In the genomic region with DNA sequence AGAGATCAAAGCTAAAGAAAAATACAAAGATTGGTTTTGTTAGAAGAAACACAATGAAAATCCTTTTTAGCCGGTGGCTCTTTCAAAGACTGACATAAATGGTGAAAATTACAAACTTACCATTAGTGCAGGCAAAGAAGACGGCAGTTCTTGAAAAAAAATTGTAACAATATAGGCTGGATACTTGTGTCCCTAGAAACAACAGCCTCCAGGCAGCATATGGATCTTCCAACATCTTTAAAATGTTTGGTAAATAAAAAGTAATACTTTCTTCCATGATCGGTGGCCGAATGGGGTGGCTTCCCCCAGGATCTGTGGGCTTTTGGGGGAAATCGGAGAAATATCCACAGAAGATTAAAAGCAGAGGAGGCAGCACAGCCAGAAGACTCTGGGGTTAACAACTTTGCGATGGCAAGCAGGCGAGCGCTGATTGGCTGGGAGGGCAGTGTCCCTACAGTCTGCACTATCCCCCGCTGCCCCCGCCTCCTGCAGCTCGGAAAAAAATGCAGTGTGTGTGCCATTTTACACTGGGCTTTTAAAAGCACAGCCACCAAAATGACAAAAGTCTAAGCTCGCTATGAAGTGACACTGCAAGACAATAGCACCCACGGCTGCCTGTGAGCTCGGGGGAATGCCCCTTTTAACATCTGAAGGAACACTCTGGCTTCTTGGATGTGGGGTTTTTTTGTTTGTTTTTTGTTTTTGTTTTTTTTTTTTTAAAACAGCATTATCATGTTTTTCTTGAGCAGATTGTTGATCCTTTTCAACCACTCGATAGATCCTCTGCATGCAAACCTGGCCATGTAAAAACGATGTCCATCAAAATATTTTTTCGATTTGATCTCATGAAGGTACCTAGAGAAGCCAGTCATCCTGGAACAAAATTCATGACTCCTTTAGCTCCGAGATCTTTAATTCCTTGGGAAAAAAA, we compare ENCODE assay signal across 8 cellular contexts. TPM values are rescaled to one million over a fixed set of nuclear protein-coding genes. Genes with fewer than 3 reads are reported as not detected.
DNase-seq lines count a peak whose midpoint lies in the region; ATAC-seq and TF ChIP-seq lines count a peak whose summit lies in the region.

No MANE protein-coding gene starts in this region.

- DNase-seq in Daoy (ENCODE audit: low read depth) (peak; percentile 88), GM23338 (ENCODE audit: low spot score) (peak; percentile 94), LHCN-M2 (ENCODE audit: low read depth) (peak; percentile 91), RKO (ENCODE audit: low spot score) (peak; percentile 98), fibroblast of pulmonary artery (ENCODE audit: low read depth) (peak; percentile 90)
- peak; percentile 81 to 87 for DNase-seq in activated T-helper 1 cell treated with anti-CD3 and anti-CD28 coated beads, Interleukin-2, amount 50 U/mL, for 16 hours (ENCODE audit: low read depth in 1 of 2, low spot score in 1 of 2)
- DNase-seq in naive thymus-derived CD8-positive, alpha-beta T cell = peak; percentile 80 to 96 (median 91)
- peak; percentile 86 for DNase-seq in stimulated activated naive B cell treated with anti-CD40 and anti-IgM and Interleukin-4, amounts not matched to agents 10 μg/mL and 1 μg/mL and 100 μg/mL, for 72 hours

- H3K4me1 Mint-ChIP-seq in GM23338 = peaks cover 2% of the 10 kb centered on the region; the same call in 2 of the 3 replicates
- peaks cover 6 to 27% (median 18%) of the 10 kb centered on the region in 4 donors for H3K4me1 Mint-ChIP-seq in naive thymus-derived CD8-positive, alpha-beta T cell
- peaks cover 6 to 7% of the 10 kb centered on the region in 2 donors for H3K4me1 Mint-ChIP-seq in stimulated activated naive B cell treated with anti-CD40 and anti-IgM and Interleukin-4, amounts not matched to agents 10 μg/mL and 1 μg/mL and 100 μg/mL, for 72 hours

- H3K4me3 Mint-ChIP-seq in GM23338 = no peak overlapping the region
- no peak overlapping the region for H3K4me3 Mint-ChIP-seq in naive thymus-derived CD8-positive, alpha-beta T cell
- no peak overlapping the region for H3K4me3 Mint-ChIP-seq in stimulated activated naive B cell treated with anti-CD40 and anti-IgM and Interleukin-4, amounts not matched to agents 10 μg/mL and 1 μg/mL and 100 μg/mL, for 72 hours

- H3K4me1 ChIP-seq in GM23338 (ENCODE audit: insufficient read depth) = no peaks in the 10 kb centered on the region

- H3K27ac Mint-ChIP-seq in GM23338 = no peak overlapping the region
- no peak overlapping the region for H3K27ac Mint-ChIP-seq in naive thymus-derived CD8-positive, alpha-beta T cell
- H3K27ac Mint-ChIP-seq in stimulated activated naive B cell treated with anti-CD40 and anti-IgM and Interleukin-4, amounts not matched to agents 10 μg/mL and 1 μg/mL and 100 μg/mL, for 72 hours = no peak overlapping the region

- TF ChIP-seq CTCF in GM23338 (conservative IDR thresholded peaks at IDR 0.05; ENCODE audit: low read depth in 2 of 2) (no peak), fibroblast of pulmonary artery (IDR thresholded peaks at IDR 0.05; ENCODE audit: low read length, missing control alignments) (no peak)

- no peaks in the 10 kb centered on the region; the same call in 1 of the 2 replicates for H4K20me1 ChIP-seq in GM23338 (replicated peaks; ENCODE audit: insufficient read depth)

- no peaks in the 10 kb centered on the region for H3K36me3 Mint-ChIP-seq in GM23338 (ENCODE audit: low read depth)
- peaks cover 0 to 2% (median 0%) of the 10 kb centered on the region in 3 donors for H3K36me3 Mint-ChIP-seq in naive thymus-derived CD8-positive, alpha-beta T cell
- H3K36me3 Mint-ChIP-seq in stimulated activated naive B cell treated with anti-CD40 and anti-IgM and Interleukin-4, amounts not matched to agents 10 μg/mL and 1 μg/mL and 100 μg/mL, for 72 hours = peaks cover 0 to 4% of the 10 kb centered on the region in 2 donors

- no peaks in the 10 kb centered on the region for H3F3A ChIP-seq in GM23338 (replicated peaks; ENCODE audit: low read depth)

- no peaks in the 10 kb centered on the region for H3K27me3 Mint-ChIP-seq in GM23338 (ENCODE audit: insufficient read depth, low read depth, poor library complexity)
- no peaks in the 10 kb centered on the region for H3K27me3 Mint-ChIP-seq in naive thymus-derived CD8-positive, alpha-beta T cell
- H3K27me3 Mint-ChIP-seq in stimulated activated naive B cell treated with anti-CD40 and anti-IgM and Interleukin-4, amounts not matched to agents 10 μg/mL and 1 μg/mL and 100 μg/mL, for 72 hours = no peaks in the 10 kb centered on the region

- H3K4me2 ChIP-seq in GM23338 = peak overlapping the region; percentile 79

- no peaks in the 10 kb centered on the region for H3K27me3 ChIP-seq in GM23338 (ENCODE audit: insufficient read depth)

- H3K4me3 ChIP-seq in GM23338 = peak overlapping the region; percentile 72
- H3K4me3 ChIP-seq in fibroblast of pulmonary artery (replicated peaks; ENCODE audit: low read depth, low read length) = peak overlapping the region; percentile 71

- H3K9me3 Mint-ChIP-seq in GM23338 = no peaks in the 10 kb centered on the region
- peaks cover 0 to 3% (median 0%) of the 10 kb centered on the region in 9 donors for H3K9me3 Mint-ChIP-seq in naive thymus-derived CD8-positive, alpha-beta T cell
- H3K9me3 Mint-ChIP-seq in stimulated activated naive B cell treated with anti-CD40 and anti-IgM and Interleukin-4, amounts not matched to agents 10 μg/mL and 1 μg/mL and 100 μg/mL, for 72 hours = peaks cover 0 to 3% of the 10 kb centered on the region in 2 donors

- H3K9me2 ChIP-seq in GM23338 (ENCODE audit: insufficient read depth) = no peaks in the 10 kb centered on the region

- peaks cover 46% of the 10 kb centered on the region for H3K79me2 ChIP-seq in GM23338 (replicated peaks; ENCODE audit: insufficient read depth)

- H3K27ac ChIP-seq in GM23338 (ENCODE audit: low read depth) = peak overlapping the region; percentile 64

- H3K36me3 ChIP-seq in GM23338 (ENCODE audit: insufficient read depth) = no peaks in the 10 kb centered on the region

- H2AFZ ChIP-seq in GM23338 = peak overlapping the region; percentile 45; the same call in 1 of the 2 replicates

- POLR2A ChIA-PET in naive thymus-derived CD8-positive, alpha-beta T cell (lab: Charles Lee) = interaction anchor here (0.7 to 4.0 kb wide), 23 partner anchors 9 to 1347 kb away, joined by 3 to 64 read pairs (median 4); partner anchors contain the start of genes CCDC7, EPC1 and ZNF438

- peak; percentile 97 for ATAC-seq in GM23338
- ATAC-seq in naive thymus-derived CD8-positive, alpha-beta T cell = peak; percentile 90 to 91
- peak; percentile 97 for ATAC-seq in stimulated activated naive B cell treated with anti-CD40 and anti-IgM and Interleukin-4, amounts not matched to agents 10 μg/mL and 1 μg/mL and 100 μg/mL, for 72 hours (replicated peaks)

TF ChIP-seq in GM23338, 12 proteins besides CTCF, POLR2A, EP300 and RAD21 (continues in another document):
- TF ChIP-seq JUNB (IDR thresholded peaks at IDR 0.05; ENCODE audit: unreplicated experiment) (no peak), ZNF331 (CRISPR knock-in tag; IDR thresholded peaks at IDR 0.05; ENCODE audit: low read depth) (no peak), EZH2phosphoT487 (IDR thresholded peaks at IDR 0.05; ENCODE audit: unreplicated experiment) (no peak)

RNA-seq across cellular contexts. Expression of gene EPC1, which starts 31.7 kb away (rescaled TPM):
- 6.7 and 13.3 TPM in 2 replicates for total RNA-seq in Daoy (2014; rRNA removed; shearing (Covaris generic))
- 15.8 and 25.9 TPM in 2 replicates for total RNA-seq in GM23338 (2014; rRNA removed; shearing (Covaris generic))
- 24.1 and 24.5 TPM in 2 replicates for polyA plus RNA-seq in GM23338 (2016; fragmentation: Nextera tagmentation; extraction: Ambion mirVana)
- 14.9 and 23.0 TPM in 2 replicates for total RNA-seq in LHCN-M2 (2014; rRNA removed)
- polyA plus RNA-seq in LHCN-M2 (2012) = 7.8 TPM
- total RNA-seq in naive thymus-derived CD8-positive, alpha-beta T cell = 100 to 1,000 TPM; 128 to 131 TPM
- polyA plus RNA-seq in naive thymus-derived CD8-positive, alpha-beta T cell = 10 to 100 TPM; 36.9 to 48.5 (median 46.2) TPM

Comparison
In these comparisons a context has a peak if more than half of its experiments do, and no peak if none do; other contexts are left out.
1. Peak in every context shown above with its lines: DNase-seq, ATAC-seq, H3K4me3 ChIP-seq and H3K27ac ChIP-seq.